Comparison of ENCODE assay signal across 6 cellular contexts in the genomic region with DNA sequence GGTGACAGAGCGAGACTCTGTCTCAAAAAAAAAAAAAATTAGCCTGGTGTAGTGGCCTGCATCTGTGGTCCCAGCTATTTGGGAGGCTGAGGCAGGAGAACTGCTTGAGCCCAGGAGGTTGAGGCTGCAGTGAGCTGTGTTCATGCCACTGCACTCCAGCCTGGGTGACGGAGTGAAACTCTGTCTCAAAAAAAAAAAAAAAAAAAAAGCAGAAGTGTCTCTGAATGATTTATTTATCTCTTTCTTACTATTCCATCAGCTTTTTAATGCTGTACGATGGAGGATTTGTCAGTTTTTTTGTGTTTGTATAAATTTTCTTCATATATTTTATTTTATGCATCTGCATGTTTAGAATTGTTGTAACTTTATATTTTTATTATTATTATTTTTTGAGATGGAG. TPM values are rescaled to one million over a fixed set of nuclear protein-coding genes. Genes with fewer than 3 reads are reported as not detected.
"Had no signal": no experiment of that assay in that cellular context is flagged by ENCODE, and none has a peak within 500 bp of the region (broad histone marks: within the 10 kb centered on the region; RNA-seq: fewer than 3 reads in every experiment).

No MANE protein-coding gene starts in this region.

RNA-seq across cellular contexts. Expression of gene CCR4, which starts 33.5 kb away (rescaled TPM):
- total RNA-seq: LHCN-M2, MCF 10A, OCI-LY7, Peyer's patch, SJSA1 had no signal
- polyA plus RNA-seq: SK-N-SH had no signal
